13 cellular contexts compared by ENCODE assay signal in the genomic region with DNA sequence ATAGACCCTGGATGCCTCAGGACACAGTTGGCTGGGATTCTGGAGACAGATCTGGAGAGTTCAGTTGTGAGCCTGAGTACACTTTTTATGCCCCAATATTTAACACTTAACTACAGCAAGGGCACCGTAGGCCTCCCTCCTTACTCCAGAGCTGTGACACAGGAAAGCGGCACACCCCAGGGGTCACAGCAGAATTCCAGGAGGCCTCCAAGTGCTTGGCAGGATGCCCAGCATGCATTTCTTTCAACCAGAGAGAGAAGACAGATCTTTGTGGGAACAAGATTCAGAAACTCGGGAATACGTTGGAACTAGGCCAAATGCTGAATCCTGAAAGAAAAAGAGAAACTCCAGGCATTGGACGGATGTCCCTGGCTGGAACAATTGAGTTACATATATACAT.
A peak's percentile ranks its signal among the peaks of the same experiment; 100 is the strongest.
DNase-seq lines count a peak whose midpoint lies in the region; ATAC-seq and TF ChIP-seq lines count a peak whose summit lies in the region.
"Had no signal": no experiment of that assay in that cellular context is flagged by ENCODE, and none has a peak within 500 bp of the region (broad histone marks: within the 10 kb centered on the region; RNA-seq: fewer than 3 reads in every experiment).

No MANE protein-coding gene starts in this region.

- ATAC-seq in GM18867 (IDR thresholded peaks at IDR 0.05; ENCODE audit: unreplicated experiment) (no peak), left colon (no peak), HG02870 (IDR thresholded peaks at IDR 0.05; ENCODE audit: unreplicated experiment) (no peak)
- ATAC-seq: activated CD4-positive, alpha-beta T cell treated with anti-CD3 and anti-CD28 coated beads for 36 hours; sciatic nerve had no signal

- H3K27ac ChIP-seq in osteoblast (ENCODE audit: low read depth, low read length) = no peak overlapping the region
- H3K27ac ChIP-seq: KMS-11, suprapubic skin had no signal

- TF ChIP-seq CTCF in HFF-Myc (IDR thresholded peaks at IDR 0.05; ENCODE audit: low read depth, low read length, missing control alignments) (no peak), osteoblast (IDR thresholded peaks at IDR 0.05; ENCODE audit: extremely low read depth, low read depth, low read length) (no peak)

- H3K27me3 ChIP-seq in osteoblast (ENCODE audit: insufficient read depth, low read length) = no peaks in the 10 kb centered on the region
- H3K27me3 ChIP-seq: suprapubic skin had no signal

- DNase-seq in HFF-Myc (ENCODE audit: extremely low read depth, low read depth) = peak; percentile 11
- peak; percentile 90 for DNase-seq in RPMI7951 (ENCODE audit: low read depth)
- peak; percentile 15 for DNase-seq in foreskin melanocyte
- DNase-seq in osteoblast (ENCODE audit: insufficient read length, low spot score, missing footprints) = no peak
- DNase-seq in Ammon's horn (ENCODE audit: low spot score) = no peak
- no peak for DNase-seq in left colon
- DNase-seq: activated CD4-positive, alpha-beta T cell treated with anti-CD3 and anti-CD28 coated beads for 36 hours; NCI-H2107 had no signal

- no peaks in the 10 kb centered on the region for H3K79me2 ChIP-seq in osteoblast (ENCODE audit: insufficient read depth, low read length)

- no peaks in the 10 kb centered on the region for H3K9me3 ChIP-seq in osteoblast (ENCODE audit: low read depth, low read length)
- H3K9me3 ChIP-seq: suprapubic skin had no signal

- intact Hi-C loops in left colon (cut with DNase I, micrococcal nuclease) = no loop called here

- H3K36me3 ChIP-seq in osteoblast (ENCODE audit: insufficient read depth, low read length) = no peaks in the 10 kb centered on the region
- H3K36me3 ChIP-seq: suprapubic skin had no signal

- H4K20me1 ChIP-seq in osteoblast (ENCODE audit: insufficient read depth, low read length) = no peaks in the 10 kb centered on the region

- H3K4me1 ChIP-seq in osteoblast (ENCODE audit: insufficient read depth, low read length) = peaks cover 28% of the 10 kb centered on the region
- H3K4me1 ChIP-seq: suprapubic skin had no signal

- H3K4me2 ChIP-seq in osteoblast (ENCODE audit: insufficient read depth, low read length) = no peak overlapping the region
- H3K4me2 ChIP-seq: KMS-11 had no signal

- H3K4me3 ChIP-seq in HFF-Myc (replicated peaks; ENCODE audit: low read depth, low read length) (no peak overlapping the region), osteoblast (ENCODE audit: insufficient read depth, low read length) (no peak overlapping the region)
- H3K4me3 ChIP-seq: suprapubic skin had no signal

- H2AFZ ChIP-seq in osteoblast (ENCODE audit: low read length) = peak overlapping the region; percentile 6

Comparison
In these comparisons a context has a peak if more than half of its experiments do, and no peak if none do; other contexts are left out.
1. DNase-seq: peak in HFF-Myc (single experiment), RPMI7951 (single experiment) and foreskin melanocyte (single experiment); none in osteoblast (single experiment), Ammon's horn (single experiment) and left colon (0 of 2).